ENCODE assay signal across 27 cellular contexts in genomic region chr2:28201711-28202180, GRCh38.
DNase-seq lines count a peak whose midpoint lies in the region; ATAC-seq and TF ChIP-seq lines count a peak whose summit lies in the region.
"Had no signal": no experiment of that assay in that cellular context is flagged by ENCODE, and none has a peak within 500 bp of the region (broad histone marks: within the 10 kb centered on the region; RNA-seq: fewer than 3 reads in every experiment).

No MANE protein-coding gene starts in this region.

- H3K9me3 Mint-ChIP-seq in immature natural killer cell: no peaks in the 10 kb centered on the region
- H3K9me3 Mint-ChIP-seq: activated B cell treated with CpG ODN at 0.5 μM for 24 hours; activated naive CD4-positive, alpha-beta T cell treated with anti-CD3 and anti-CD28 coated beads for 36 hours; CD4-positive, alpha-beta T cell; neural crest cell had no signal

- POLR2A ChIA-PET in HEK293T (lab: Yijun Ruan, JAX): no interaction called here

- H3K4me1 ChIP-seq in esophagus squamous epithelium: peaks cover 0 to 60% (median 0%) of the 10 kb centered on the region in 3 donors
- peaks cover 0 to 5% of the 10 kb centered on the region in 2 donors for H3K4me1 ChIP-seq in right atrium auricular region
- no peaks in the 10 kb centered on the region for H3K4me1 ChIP-seq in osteoblast (ENCODE audit: insufficient read depth, low read length)
- H3K4me1 ChIP-seq: A549, tibial nerve had no signal

- H3K27me3 Mint-ChIP-seq in immature natural killer cell (ENCODE audit: low read depth in 3 of 3): no peaks in the 10 kb centered on the region
- H3K27me3 Mint-ChIP-seq: activated B cell treated with CpG ODN at 0.5 μM for 24 hours; CD4-positive, alpha-beta T cell had no signal

- H2AFZ ChIP-seq in osteoblast (ENCODE audit: low read length): no peak overlapping the region

- CTCF ChIA-PET in HEK293T (lab: Yijun Ruan, JAX): no interaction called here

- peaks cover 0 to 23% (median 15%) of the 10 kb centered on the region in 3 donors for H3K36me3 Mint-ChIP-seq in immature natural killer cell

- no peak overlapping the region for H3K4me3 Mint-ChIP-seq in immature natural killer cell
- H3K4me3 Mint-ChIP-seq: activated B cell treated with CpG ODN at 0.5 μM for 24 hours; activated naive CD4-positive, alpha-beta T cell treated with anti-CD3 and anti-CD28 coated beads for 36 hours; CD4-positive, alpha-beta T cell; neural crest cell had no signal

- H3K9me3 ChIP-seq in esophagus squamous epithelium (no peaks in the 10 kb centered on the region), right atrium auricular region (no peaks in the 10 kb centered on the region), osteoblast (ENCODE audit: low read depth, low read length) (no peaks in the 10 kb centered on the region)
- H3K9me3 ChIP-seq: A549, adrenal gland, tibial nerve had no signal

- no peak overlapping the region for H3K27ac Mint-ChIP-seq in immature natural killer cell
- H3K27ac Mint-ChIP-seq: activated B cell treated with CpG ODN at 0.5 μM for 24 hours; activated naive CD4-positive, alpha-beta T cell treated with anti-CD3 and anti-CD28 coated beads for 36 hours; CD4-positive, alpha-beta T cell had no signal

- peaks cover 2 to 7% of the 10 kb centered on the region in 2 donors for H3K4me1 Mint-ChIP-seq in immature natural killer cell
- H3K4me1 Mint-ChIP-seq: activated B cell treated with CpG ODN at 0.5 μM for 24 hours, neural crest cell had no signal

- H3K36me3 ChIP-seq in esophagus squamous epithelium (no peaks in the 10 kb centered on the region), right atrium auricular region (no peaks in the 10 kb centered on the region), osteoblast (ENCODE audit: insufficient read depth, low read length) (no peaks in the 10 kb centered on the region)

- no peaks in the 10 kb centered on the region for H3K79me2 ChIP-seq in osteoblast (ENCODE audit: insufficient read depth, low read length)

- intact Hi-C loops in esophagus squamous epithelium (cut with DNase I): no loop called here
- intact Hi-C loops in sciatic nerve (cut with DNase I): no loop called here

- H3K4me2 ChIP-seq in osteoblast (ENCODE audit: insufficient read depth, low read length): no peak overlapping the region
- H3K4me2 ChIP-seq: A549 had no signal

- TF ChIP-seq POLR2A in esophagus squamous epithelium (IDR thresholded peaks at IDR 0.05): no peak

- H3K27me3 ChIP-seq in esophagus squamous epithelium (no peaks in the 10 kb centered on the region), right atrium auricular region (no peaks in the 10 kb centered on the region), osteoblast (ENCODE audit: insufficient read depth, low read length) (no peaks in the 10 kb centered on the region)
- H3K27me3 ChIP-seq: adrenal gland, tibial nerve had no signal

- H4K20me1 ChIP-seq in osteoblast (ENCODE audit: insufficient read depth, low read length): no peaks in the 10 kb centered on the region

- ATAC-seq in sciatic nerve: peak; percentile 78
- ATAC-seq: A549, Panc1 had no signal

- H3K27ac ChIP-seq in esophagus squamous epithelium (peak overlapping the region; percentile 9 to 78 (median 74)), right atrium auricular region (peak overlapping the region; percentile 55 to 78), osteoblast (ENCODE audit: low read depth, low read length) (no peak overlapping the region)
- H3K27ac ChIP-seq: adrenal gland, epithelial cell of prostate had no signal

- H3K4me3 ChIP-seq in esophagus squamous epithelium (no peak overlapping the region), right atrium auricular region (no peak overlapping the region), osteoblast (ENCODE audit: insufficient read depth, low read length) (no peak overlapping the region)
- H3K4me3 ChIP-seq: A549, adrenal gland, tibial nerve had no signal

- TF ChIP-seq CTCF in esophagus squamous epithelium (IDR thresholded peaks at IDR 0.05): no peak
- no peak for TF ChIP-seq CTCF in right atrium auricular region (IDR thresholded peaks at IDR 0.05)
- no peak for TF ChIP-seq CTCF in osteoblast (IDR thresholded peaks at IDR 0.05; ENCODE audit: extremely low read depth, low read depth, low read length)

- WGBS in esophagus squamous epithelium, 2 donors: 48 to 51% methylated on average over 6 of the region's 6 CpGs

- DNase-seq in NCI-H524 treated with DMSO at 0.1 percent for 48 hours (lab: John Stamatoyannopoulos, UW) (peak; percentile 14), esophagus squamous epithelium (lab: John Stamatoyannopoulos, UW) (no peak), right atrium auricular region (ENCODE audit: low spot score) (no peak), sciatic nerve (ENCODE audit: low spot score) (no peak), osteoblast (ENCODE audit: insufficient read length, low spot score, missing footprints) (no peak), HEK293T (ENCODE audit: extremely low spot score) (no peak), DMS79 (lab: John Stamatoyannopoulos, UW) (no peak), immature natural killer cell (no peak)
- DNase-seq: activated B cell treated with CpG ODN at 0.5 μM for 24 hours; activated CD4-positive, alpha-beta T cell treated with anti-CD3 and anti-CD28 coated beads, Interleukin-2, amount 50 U/mL, for 4 hours; activated naive CD4-positive, alpha-beta T cell treated with anti-CD3 and anti-CD28 coated beads for 36 hours; adrenal gland; AML-193; CD4-positive, alpha-beta T cell; effector CD8-positive, alpha-beta T cell; GOT3; NCI-H1092; NCI-H187; NCI-H2171; NCI-H510A; posterior cingulate gyrus; SIG-M5 had no signal

TF ChIP-seq in HEK293T, 16 proteins besides CTCF, POLR2A, EP300 and RAD21:
- no peak for TF ChIP-seq SUZ12 (IDR thresholded peaks at IDR 0.05)
- no peak for TF ChIP-seq FOXK2 (IDR thresholded peaks at IDR 0.05)
- no peak for TF ChIP-seq ELF4 (IDR thresholded peaks at IDR 0.05)
- no peak for TF ChIP-seq LEF1 (IDR thresholded peaks at IDR 0.05; ENCODE audit: borderline replicate concordance)
- TF ChIP-seq FOXM1 (IDR thresholded peaks at IDR 0.05; ENCODE audit: borderline replicate concordance): no peak
- no peak for TF ChIP-seq NFRKB (IDR thresholded peaks at IDR 0.05)
- TF ChIP-seq ARNT (IDR thresholded peaks at IDR 0.05): no peak
- TF ChIP-seq FOXA1 (IDR thresholded peaks at IDR 0.05): no peak
